ENCODE assay signal across 15 cellular contexts in genomic region chr7:1855396-1856160, GRCh38.
DNase-seq lines count a peak whose midpoint lies in the region; ATAC-seq and TF ChIP-seq lines count a peak whose summit lies in the region.
"Had no signal": no experiment of that assay in that cellular context is flagged by ENCODE, and none has a peak within 500 bp of the region (broad histone marks: within the 10 kb centered on the region; RNA-seq: fewer than 3 reads in every experiment).

No MANE protein-coding gene starts in this region.

- no peaks in the 10 kb centered on the region for H3K9me3 ChIP-seq in mucosa of descending colon
- no peaks in the 10 kb centered on the region for H3K9me3 ChIP-seq in transverse colon
- H3K9me3 ChIP-seq: HAP-1 had no signal

- H3K27ac ChIP-seq in transverse colon, result no peak overlapping the region
- H3K27ac ChIP-seq: HL-60, RWPE1 had no signal

- TF ChIP-seq CTCF in brain (conservative IDR thresholded peaks at IDR 0.05), result no peak
- no peak for TF ChIP-seq CTCF in mucosa of descending colon (IDR thresholded peaks at IDR 0.05)
- TF ChIP-seq CTCF in transverse colon (IDR thresholded peaks at IDR 0.05), result no peak

- no peaks in the 10 kb centered on the region for H3K36me3 ChIP-seq in mucosa of descending colon (ENCODE audit: low read depth)
- no peaks in the 10 kb centered on the region for H3K36me3 ChIP-seq in transverse colon
- H3K36me3 ChIP-seq: HAP-1 had no signal

- TF ChIP-seq POLR2A in transverse colon (IDR thresholded peaks at IDR 0.05), result no peak

- in situ Hi-C loops in transverse colon (cut with MboI; ENCODE audit: low pct_ligation_motif_present in 1 of 4, low pct_unique_long_range_greater_than_20kb in 1 of 4, low sequenced_read_pairs in 3 of 4), result no loop called here

- H3K4me3 ChIP-seq in mucosa of descending colon, result no peak overlapping the region
- H3K4me3 ChIP-seq in transverse colon, result no peak overlapping the region
- H3K4me3 ChIP-seq: HAP-1 had no signal

- peaks cover 2% of the 10 kb centered on the region for H3K36me3 Mint-ChIP-seq in activated naive CD4-positive, alpha-beta T cell treated with anti-CD3 and anti-CD28 coated beads, Interleukin-2, amount 10 ng/mL, durations not matched to agents 7 days and 5 days
- H3K36me3 Mint-ChIP-seq in brain, result no peaks in the 10 kb centered on the region

- intact Hi-C loops in mucosa of descending colon (cut with DNase I, micrococcal nuclease) (no loop called here), transverse colon (cut with DNase I; ENCODE audit: low total_unique reads) (no loop called here)

- peak overlapping the region; percentile 52 for H3K27ac Mint-ChIP-seq in activated naive CD4-positive, alpha-beta T cell treated with anti-CD3 and anti-CD28 coated beads, Interleukin-2, amount 10 ng/mL, durations not matched to agents 7 days and 5 days
- H3K27ac Mint-ChIP-seq in brain, result peak overlapping the region in 3 of 5 experiments; percentile 27 to 67 (median 53)
- H3K27ac Mint-ChIP-seq: activated CD4-positive, alpha-beta memory T cell treated with anti-CD3 and anti-CD28 coated beads, Interleukin-2, amount 10 ng/mL, durations not matched to agents 7 days and 5 days had no signal

- 88 to 100% methylated on average over 2 to 25 of the region's 25 CpGs for WGBS in transverse colon (ENCODE audit: low coverage in 1 of 2), 2 donors

- DNase-seq in activated naive CD4-positive, alpha-beta T cell treated with anti-CD3 and anti-CD28 coated beads, Interleukin-2, amount 10 ng/mL, durations not matched to agents 7 days and 5 days, result peak; percentile 18
- DNase-seq in activated naive CD4-positive, alpha-beta T cell (lab: John Stamatoyannopoulos, UW), result no peak
- DNase-seq in mucosa of descending colon (peak in 2 of 3 donors; percentile 4 to 45), transverse colon (peak; percentile 3), midbrain (lab: John Stamatoyannopoulos, UW) (no peak), NCI-H1436 (lab: John Stamatoyannopoulos, UW) (no peak)
- DNase-seq: activated CD4-positive, alpha-beta memory T cell treated with anti-CD3 and anti-CD28 coated beads, Interleukin-2, amount 10 ng/mL, durations not matched to agents 7 days and 5 days; cerebellar nuclear complex; NCI-H2029; NCI-H69 had no signal

- CTCF ChIA-PET in activated naive CD4-positive, alpha-beta T cell treated with anti-CD3 and anti-CD28 coated beads, Interleukin-2, amount 10 ng/mL, durations not matched to agents 7 days and 5 days (lab: Charles Lee), result interaction anchor here (0.8 kb wide), 1 partner anchor 14 kb away, joined by 3 read pairs; no protein-coding TSS in a partner anchor

- H3K27me3 Mint-ChIP-seq in activated naive CD4-positive, alpha-beta T cell treated with anti-CD3 and anti-CD28 coated beads, Interleukin-2, amount 10 ng/mL, durations not matched to agents 7 days and 5 days, result peaks cover 4% of the 10 kb centered on the region
- no peaks in the 10 kb centered on the region for H3K27me3 Mint-ChIP-seq in brain
- H3K27me3 Mint-ChIP-seq: activated CD4-positive, alpha-beta memory T cell treated with anti-CD3 and anti-CD28 coated beads, Interleukin-2, amount 10 ng/mL, durations not matched to agents 7 days and 5 days had no signal

- H3K4me1 ChIP-seq in mucosa of descending colon (ENCODE audit: low read depth), result no peaks in the 10 kb centered on the region
- no peaks in the 10 kb centered on the region for H3K4me1 ChIP-seq in transverse colon
- H3K4me1 ChIP-seq: HAP-1 had no signal

- no peaks in the 10 kb centered on the region for H3K27me3 ChIP-seq in transverse colon

- peaks cover 2% of the 10 kb centered on the region for H3K9me3 Mint-ChIP-seq in activated naive CD4-positive, alpha-beta T cell treated with anti-CD3 and anti-CD28 coated beads, Interleukin-2, amount 10 ng/mL, durations not matched to agents 7 days and 5 days
- no peaks in the 10 kb centered on the region for H3K9me3 Mint-ChIP-seq in brain
- H3K9me3 Mint-ChIP-seq: activated CD4-positive, alpha-beta memory T cell treated with anti-CD3 and anti-CD28 coated beads, Interleukin-2, amount 10 ng/mL, durations not matched to agents 7 days and 5 days had no signal

- no peak for ATAC-seq in mucosa of descending colon
- ATAC-seq in GM21360 (IDR thresholded peaks at IDR 0.05; ENCODE audit: unreplicated experiment), result no peak

- no peak overlapping the region for H3K4me3 Mint-ChIP-seq in activated naive CD4-positive, alpha-beta T cell treated with anti-CD3 and anti-CD28 coated beads, Interleukin-2, amount 10 ng/mL, durations not matched to agents 7 days and 5 days
- no peak overlapping the region for H3K4me3 Mint-ChIP-seq in brain
- H3K4me3 Mint-ChIP-seq: activated CD4-positive, alpha-beta memory T cell treated with anti-CD3 and anti-CD28 coated beads, Interleukin-2, amount 10 ng/mL, durations not matched to agents 7 days and 5 days had no signal

- no peak for TF ChIP-seq EP300 in transverse colon (IDR thresholded peaks at IDR 0.05; ENCODE audit: low read depth)

- peaks cover 29% of the 10 kb centered on the region for H3K4me1 Mint-ChIP-seq in activated naive CD4-positive, alpha-beta T cell treated with anti-CD3 and anti-CD28 coated beads, Interleukin-2, amount 10 ng/mL, durations not matched to agents 7 days and 5 days
- H3K4me1 Mint-ChIP-seq in brain, result peaks cover 31% of the 10 kb centered on the region

Comparison
In these comparisons a context has a peak if more than half of its experiments do, and no peak if none do; other contexts are left out.
1. DNase-seq: peak in activated naive CD4-positive, alpha-beta T cell treated with anti-CD3 and anti-CD28 coated beads, Interleukin-2, amount 10 ng/mL, durations not matched to agents 7 days and 5 days (single experiment), mucosa of descending colon (2 of 3) and transverse colon (single experiment); none in activated naive CD4-positive, alpha-beta T cell (0 of 4), midbrain (single experiment) and NCI-H1436 (single experiment).